Comparison of ENCODE assay signal across 8 cellular contexts in the genomic region with DNA sequence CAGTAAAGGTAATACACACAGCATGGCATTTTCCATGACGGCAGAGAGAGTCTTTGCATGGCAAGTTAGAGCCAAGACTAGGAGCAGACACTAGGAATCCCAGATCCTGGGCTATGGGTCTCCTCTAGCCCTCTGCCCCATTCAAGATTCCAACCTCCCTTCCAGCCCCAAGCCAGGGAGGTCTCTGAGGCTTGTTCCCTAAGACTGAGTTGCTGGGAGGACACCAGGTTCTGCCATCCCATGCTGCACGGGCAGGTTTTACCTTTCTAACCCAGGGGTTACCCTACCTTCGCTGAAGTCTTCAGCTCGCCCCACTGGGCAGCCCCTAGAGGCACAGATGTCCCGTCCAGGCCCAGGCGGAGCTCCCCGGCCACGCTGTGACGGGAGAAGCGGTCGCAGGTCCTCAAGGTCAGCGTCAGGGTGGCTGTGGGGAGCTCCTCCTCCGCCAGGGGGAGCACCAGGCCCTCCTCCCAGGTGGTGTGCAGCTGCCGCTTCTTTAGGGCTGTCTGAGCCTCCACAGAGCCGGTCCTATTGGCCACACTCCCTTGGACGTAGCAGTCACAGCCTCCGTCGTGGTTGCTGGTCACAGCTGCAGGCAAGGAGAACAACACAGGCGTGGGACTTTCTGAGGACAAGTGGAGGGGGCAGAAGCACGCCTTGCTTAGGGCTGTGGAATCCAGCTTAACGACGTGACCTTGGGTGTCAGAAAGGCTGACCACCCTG. TPM values are rescaled to one million over a fixed set of nuclear protein-coding genes. Genes with fewer than 3 reads are reported as not detected.
DNase-seq lines count a peak whose midpoint lies in the region; ATAC-seq and TF ChIP-seq lines count a peak whose summit lies in the region.

No MANE protein-coding gene starts in this region.

- H3K79me2 ChIP-seq in DND-41 (ENCODE audit: insufficient read depth, low read length) = no peaks in the 10 kb centered on the region

- ATAC-seq in DND-41 (ENCODE audit: insufficient read depth, low read depth) (peak; percentile 77), HG03097 (IDR thresholded peaks at IDR 0.05; ENCODE audit: low FRiP score, unreplicated experiment) (no peak), HG02938 (IDR thresholded peaks at IDR 0.05; ENCODE audit: unreplicated experiment) (no peak)

- no peaks in the 10 kb centered on the region for H3K36me3 Mint-ChIP-seq in endodermal cell (ENCODE audit: low read depth)
- no peaks in the 10 kb centered on the region for H3K36me3 Mint-ChIP-seq in nephron progenitor cell (ENCODE audit: low read depth)

- peaks cover 12% of the 10 kb centered on the region for H3K27me3 ChIP-seq in DND-41 (ENCODE audit: insufficient read depth, low read length, poor library complexity)
- no peaks in the 10 kb centered on the region for H3K27me3 ChIP-seq in endodermal cell (ENCODE audit: control insufficient read depth, insufficient read depth, low read length, poor library complexity, severe bottlenecking)

- no peak overlapping the region for H3K27ac ChIP-seq in DND-41 (ENCODE audit: low read length)
- H3K27ac ChIP-seq in endodermal cell (ENCODE audit: low read depth, low read length) = no peak overlapping the region

- no peak overlapping the region for H3K4me2 ChIP-seq in DND-41 (ENCODE audit: insufficient read depth, low read length)

- no peaks in the 10 kb centered on the region for H3K4me1 Mint-ChIP-seq in endodermal cell
- H3K4me1 Mint-ChIP-seq in nephron progenitor cell = peaks cover 9% of the 10 kb centered on the region

- intact Hi-C loops in posterior vena cava (cut with DNase I) = loop anchor here in 1 of 2 donors (1.0 kb wide), 1 partner anchor 25 kb away; no protein-coding TSS in a partner anchor

- 46 to 53% methylated on average over 13 to 22 of the region's 22 CpGs for WGBS in endodermal cell (ENCODE audit: insufficient coverage in 1 of 2, insufficient read length in 1 of 2), 2 experiments

- H2AFZ ChIP-seq in DND-41 (ENCODE audit: low read depth, low read length) = no peak overlapping the region

- no peaks in the 10 kb centered on the region for H4K20me1 ChIP-seq in DND-41 (ENCODE audit: insufficient read depth, low read length)

- DNase-seq in DND-41 (peak; percentile 28), HFF-Myc (ENCODE audit: extremely low read depth, low read depth) (no peak), SHP77 treated with DMSO at 0.1 percent for 48 hours (lab: John Stamatoyannopoulos, UW) (peak; percentile 69), endodermal cell (peak; percentile 96), nephron progenitor cell (peak; percentile 83), posterior vena cava (ENCODE audit: low spot score) (no peak)

- H3K27ac Mint-ChIP-seq in endodermal cell (no peak overlapping the region), nephron progenitor cell (no peak overlapping the region)

- H3K4me1 ChIP-seq in DND-41 (ENCODE audit: insufficient read depth, low read length) (no peaks in the 10 kb centered on the region), endodermal cell (ENCODE audit: control insufficient read depth, insufficient read depth, low read length) (no peaks in the 10 kb centered on the region)

- no peak overlapping the region for H3K4me3 ChIP-seq in DND-41 (ENCODE audit: low read depth in 1 of 2, low read length in 2 of 2)
- no peak overlapping the region for H3K4me3 ChIP-seq in HFF-Myc (replicated peaks; ENCODE audit: low read depth, low read length)
- no peak overlapping the region for H3K4me3 ChIP-seq in endodermal cell (ENCODE audit: low read length)

- H3K36me3 ChIP-seq in DND-41 (ENCODE audit: insufficient read depth, low read length) (no peaks in the 10 kb centered on the region), endodermal cell (ENCODE audit: control insufficient read depth, insufficient read depth, low read length) (no peaks in the 10 kb centered on the region)

- H3K27me3 Mint-ChIP-seq in endodermal cell (ENCODE audit: insufficient read depth) (no peaks in the 10 kb centered on the region), nephron progenitor cell (ENCODE audit: low read depth, poor library complexity) (peaks cover 63% of the 10 kb centered on the region)

- H3K4me3 Mint-ChIP-seq in endodermal cell (no peak overlapping the region), nephron progenitor cell (no peak overlapping the region)

- H3K9ac ChIP-seq in DND-41 (ENCODE audit: low read depth, low read length) (no peak overlapping the region), endodermal cell (ENCODE audit: extremely low read depth, low read length, poor library complexity, severe bottlenecking) (no peak overlapping the region)

- H3K9me3 Mint-ChIP-seq in endodermal cell (no peaks in the 10 kb centered on the region), nephron progenitor cell (no peaks in the 10 kb centered on the region)

- TF ChIP-seq CTCF in DND-41 (IDR thresholded peaks at IDR 0.05; ENCODE audit: borderline replicate concordance, extremely low read depth, low read length, poor library complexity, severe bottlenecking) = peak; percentile 67
- TF ChIP-seq CTCF in HFF-Myc (IDR thresholded peaks at IDR 0.05; ENCODE audit: low read depth, low read length, missing control alignments) = peak; percentile 75
- peak; percentile 96 for TF ChIP-seq CTCF in endodermal cell (conservative IDR thresholded peaks at IDR 0.05)
- TF ChIP-seq CTCF in nephron progenitor cell (IDR thresholded peaks at IDR 0.05) = peak; percentile 76

- no peaks in the 10 kb centered on the region for H3K9me3 ChIP-seq in DND-41 (ENCODE audit: insufficient read depth, low read length, severe bottlenecking)
- no peaks in the 10 kb centered on the region for H3K9me3 ChIP-seq in endodermal cell (ENCODE audit: control insufficient read depth, low read length)

RNA-seq across cellular contexts. Expression of a gene that starts 33.8 kb away (rescaled TPM):
- total RNA-seq in endodermal cell = 1 to 10 TPM; 3.2 to 9.3 TPM
- 4.2 TPM for polyA plus RNA-seq in endodermal cell (2013, experiment 1 of 2)
- polyA plus RNA-seq in endodermal cell (2013, experiment 2 of 2) = 3.4 TPM
- total RNA-seq in posterior vena cava = under 1 TPM in 1 of 2 donors, not detected in 1; 0.09 TPM

Comparison
In these comparisons a context has a peak if more than half of its experiments do, and no peak if none do; other contexts are left out.
1. DNase-seq: peak in DND-41 (single experiment), SHP77 treated with DMSO at 0.1 percent for 48 hours (single experiment), endodermal cell (single experiment) and nephron progenitor cell (single experiment); none in HFF-Myc (single experiment) and posterior vena cava (single experiment).
2. Peak in every context shown above with its lines, with median percentiles within 50 percentile points of each other: CTCF ChIP-seq.